ENCODE assay signal across 8 cellular contexts in genomic region chr2:20595439-20596192, GRCh38. TPM values are rescaled to one million over a fixed set of nuclear protein-coding genes. Genes with fewer than 3 reads are reported as not detected.
DNase-seq lines count a peak whose midpoint lies in the region; ATAC-seq and TF ChIP-seq lines count a peak whose summit lies in the region.

No MANE protein-coding gene starts in this region.

- H3K23ac ChIP-seq in trophoblast cell (ENCODE audit: low read length), result no peak overlapping the region

- no peak for TF ChIP-seq CTCF in OCI-LY7 (conservative IDR thresholded peaks at IDR 0.05; ENCODE audit: low read length)

- H3K9me2 ChIP-seq in OCI-LY7 (ENCODE audit: insufficient read depth, low read length), result no peaks in the 10 kb centered on the region

- peaks cover 7% of the 10 kb centered on the region; the same call in 1 of the 2 replicates for H4K20me1 ChIP-seq in OCI-LY7 (ENCODE audit: insufficient read depth, low read length)

- H2AK5ac ChIP-seq in trophoblast cell (ENCODE audit: low read length), result peak overlapping the region; percentile 29

- H3K4me3 ChIP-seq in OCI-LY7 (ENCODE audit: low read depth, low read length, poor library complexity, severe bottlenecking) (peak overlapping the region; percentile 36), trophoblast cell (ENCODE audit: low read depth, low read length) (no peak overlapping the region)

- WGBS in trophoblast cell (ENCODE audit: extremely low coverage, insufficient coverage, insufficient read length), result no CpG with 5 or more reads among the region's 14 CpGs

- POLR2A ChIA-PET in OCI-LY7 (lab: Charles Lee), result interaction anchor here (0.6 to 2.1 kb wide), 10 partner anchors 17 to 558 kb away, joined by 3 to 7 read pairs (median 3); partner anchors contain the start of gene HS1BP3

- H3K4me1 ChIP-seq in OCI-LY7 (ENCODE audit: insufficient read depth, low read length, poor library complexity, severe bottlenecking) (peaks cover 36% of the 10 kb centered on the region), trophoblast cell (ENCODE audit: control insufficient read depth in 1 of 2, insufficient read depth in 2 of 2, low read length in 2 of 2) (peaks cover 48 to 61% of the 10 kb centered on the region in 2 experiments)

- H3K79me1 ChIP-seq in trophoblast cell (ENCODE audit: low read length), result peaks cover 65% of the 10 kb centered on the region

- H2AFZ ChIP-seq in OCI-LY7 (ENCODE audit: low read length), result peak overlapping the region; percentile 44; the same call in 1 of the 2 replicates
- H2AFZ ChIP-seq in trophoblast cell (ENCODE audit: insufficient read depth, low read length, poor library complexity), result no peak overlapping the region

- H3K36me3 ChIP-seq in OCI-LY7 (ENCODE audit: insufficient read depth, low read length) (no peaks in the 10 kb centered on the region), trophoblast cell (ENCODE audit: control insufficient read depth in 1 of 2, insufficient read depth in 2 of 2, low read length in 2 of 2) (no peaks in the 10 kb centered on the region)

- ATAC-seq in activated CD4-positive, CD25-positive, alpha-beta regulatory T cell treated with anti-CD3 and anti-CD28 coated beads, Interleukin-2, amount 50 U/mL, for 24 hours, result peak; percentile 59 to 70
- peak; percentile 84 for ATAC-seq in HG02840 (IDR thresholded peaks at IDR 0.05; ENCODE audit: low FRiP score, unreplicated experiment)

- H3K4ac ChIP-seq in trophoblast cell (ENCODE audit: low read depth, low read length), result peak overlapping the region; percentile 8

- no peak for TF ChIP-seq POLR2A in erythroblast (IDR thresholded peaks at IDR 0.05; ENCODE audit: low read length)

- intact Hi-C loops in OCI-LY7 (cut with micrococcal nuclease; ENCODE audit: unreplicated experiment), result loop anchor here (1.0 kb wide), 1 partner anchor 244 kb away; no protein-coding TSS in a partner anchor

- peak overlapping the region; percentile 86 for H4K91ac ChIP-seq in trophoblast cell (ENCODE audit: low read depth, low read length)

- DNase-seq in activated CD4-positive, CD25-positive, alpha-beta regulatory T cell (lab: John Stamatoyannopoulos, UW), result no peak
- peak; percentile 82 for DNase-seq in OCI-LY7 (ENCODE audit: low spot score)
- DNase-seq in dermis blood vessel endothelial cell, result peak; percentile 79
- DNase-seq in trophoblast cell, result peak; percentile 59 to 67
- DNase-seq in erythroblast (lab: John Stamatoyannopoulos, UW), result no peak
- no peak for DNase-seq in SHP77 (lab: John Stamatoyannopoulos, UW)

- H3K79me2 ChIP-seq in OCI-LY7 (ENCODE audit: insufficient read depth, low read depth, low read length) (no peaks in the 10 kb centered on the region), trophoblast cell (ENCODE audit: control insufficient read depth, insufficient read depth, low read length, poor library complexity) (peaks cover 7% of the 10 kb centered on the region)

- peak overlapping the region; percentile 59 for H2BK5ac ChIP-seq in trophoblast cell (ENCODE audit: low read depth, low read length, poor library complexity)

- no TSS peak for BruUV-seq in OCI-LY7 (replicated peaks; lab: Mats Ljungman, UMichigan)

- H4K8ac ChIP-seq in trophoblast cell (ENCODE audit: low read depth, low read length), result peak overlapping the region; percentile 38

- H3K14ac ChIP-seq in trophoblast cell (ENCODE audit: low read length), result peak overlapping the region; percentile 43

- H3K27ac ChIP-seq in OCI-LY7 (ENCODE audit: low read depth, low read length, poor library complexity, severe bottlenecking) (peak overlapping the region; percentile 42), trophoblast cell (ENCODE audit: low read depth, low read length) (peak overlapping the region; percentile 3)

- H3K18ac ChIP-seq in trophoblast cell (ENCODE audit: low read length), result peak overlapping the region; percentile 60

- H3K9me3 ChIP-seq in OCI-LY7 (ENCODE audit: low read length) (no peaks in the 10 kb centered on the region), trophoblast cell (ENCODE audit: insufficient read depth, low read depth, low read length) (no peaks in the 10 kb centered on the region)

- peak overlapping the region; percentile 87 for H2BK120ac ChIP-seq in trophoblast cell (ENCODE audit: insufficient read depth, low read length, poor library complexity)

- H3K9ac ChIP-seq in trophoblast cell (ENCODE audit: low read length), result no peak overlapping the region

- H3K4me2 ChIP-seq in OCI-LY7 (ENCODE audit: low read length), result peak overlapping the region; percentile 85
- no peak overlapping the region for H3K4me2 ChIP-seq in trophoblast cell (ENCODE audit: low read length)

- no peaks in the 10 kb centered on the region for H3K27me3 ChIP-seq in trophoblast cell (ENCODE audit: insufficient read depth, low read length)

- H2BK12ac ChIP-seq in trophoblast cell (ENCODE audit: low read length), result peak overlapping the region; percentile 86

- CTCF ChIA-PET in OCI-LY7 (lab: Charles Lee; ENCODE audit: unreplicated experiment), result interaction anchor here (0.6 to 1.2 kb wide), 5 partner anchors 10 to 143 kb away, joined by 3 to 6 read pairs (median 3); no protein-coding TSS in a partner anchor

- H4K12ac ChIP-seq in trophoblast cell (ENCODE audit: low read depth, low read length), result no peak overlapping the region

RNA-seq across cellular contexts. Expression of gene HS1BP3, which starts 55.3 kb away (rescaled TPM):
- total RNA-seq in OCI-LY7 (2014; rRNA removed; shearing (Covaris generic)), result 9.5 and 10.6 TPM in 2 replicates
- 15.0 and 15.2 TPM in 2 replicates for total RNA-seq in OCI-LY7 (2022)
- total RNA-seq in dermis blood vessel endothelial cell, result 36.9 and 49.9 TPM in 2 replicates
- polyA plus RNA-seq in trophoblast cell (2013), result 17.5 and 18.2 TPM in 2 replicates

Comparison
In these comparisons a context has a peak if more than half of its experiments do, and no peak if none do; other contexts are left out.
1. DNase-seq: peak in OCI-LY7 (single experiment), dermis blood vessel endothelial cell (single experiment) and trophoblast cell (2 of 2); none in activated CD4-positive, CD25-positive, alpha-beta regulatory T cell (0 of 4), erythroblast (0 of 2) and SHP77 (0 of 2).